In genomic region chr22:43094085-43094484, GRCh38 we compare ENCODE assay signal across 9 cellular contexts. TPM values are rescaled to one million over a fixed set of nuclear protein-coding genes. Genes with fewer than 3 reads are reported as not detected.
A peak's percentile ranks its signal among the peaks of the same experiment; 100 is the strongest.
DNase-seq lines count a peak whose midpoint lies in the region; ATAC-seq and TF ChIP-seq lines count a peak whose summit lies in the region.
"Had no signal": no experiment of that assay in that cellular context is flagged by ENCODE, and none has a peak within 500 bp of the region (broad histone marks: within the 10 kb centered on the region; RNA-seq: fewer than 3 reads in every experiment).

No MANE protein-coding gene starts in this region.

- no peaks in the 10 kb centered on the region for H3K79me2 ChIP-seq in Loucy (ENCODE audit: insufficient read depth, low read length)

- no peaks in the 10 kb centered on the region for H3K4me1 ChIP-seq in Loucy (ENCODE audit: insufficient read depth, low read length, poor library complexity, severe bottlenecking)
- peaks cover 0 to 7% (median 0%) of the 10 kb centered on the region in 4 donors for H3K4me1 ChIP-seq in right lobe of liver

- WGBS in right lobe of liver (ENCODE audit: insufficient coverage, low coverage, low lambda C conversion rate, missing lambda C conversion rate), result 26% methylated on average over 2 of the region's 7 CpGs

- H3K9me3 ChIP-seq in Loucy (ENCODE audit: insufficient read depth, low read depth, low read length) (no peaks in the 10 kb centered on the region; the same call in 1 of the 2 replicates), right lobe of liver (no peaks in the 10 kb centered on the region)

- H3K9me2 ChIP-seq in Loucy (replicated peaks; ENCODE audit: low read depth, low read length), result no peaks in the 10 kb centered on the region

- H3K9ac ChIP-seq in Loucy (ENCODE audit: low read depth, low read length, poor library complexity, severe bottlenecking), result no peak overlapping the region

- no peaks in the 10 kb centered on the region for H3F3A ChIP-seq in Loucy (ENCODE audit: low read depth)

- no peaks in the 10 kb centered on the region for H3K27me3 ChIP-seq in Loucy (ENCODE audit: insufficient read depth, low read length, poor library complexity, severe bottlenecking)
- no peaks in the 10 kb centered on the region for H3K27me3 ChIP-seq in right lobe of liver

- H3K27ac ChIP-seq in right lobe of liver, result no peak overlapping the region

- peak; percentile 22 for TF ChIP-seq CTCF in Loucy (conservative IDR thresholded peaks at IDR 0.05; ENCODE audit: low read length)
- TF ChIP-seq CTCF in right lobe of liver (IDR thresholded peaks at IDR 0.05), result peak in 1 of 4 donors; percentile 9

- no peak overlapping the region for H3K4me3 ChIP-seq in Loucy (ENCODE audit: low read length, poor library complexity, severe bottlenecking)
- H3K4me3 ChIP-seq in right lobe of liver, result no peak overlapping the region

- H2AFZ ChIP-seq in Loucy (ENCODE audit: low read length), result no peak overlapping the region

- TF ChIP-seq POLR2A in right lobe of liver (IDR thresholded peaks at IDR 0.05), result no peak

- H4K20me1 ChIP-seq in Loucy (ENCODE audit: insufficient read depth, low read length, poor library complexity, severe bottlenecking), result no peaks in the 10 kb centered on the region

- H3K36me3 ChIP-seq in Loucy (ENCODE audit: insufficient read depth, low read length), result no peaks in the 10 kb centered on the region
- H3K36me3 ChIP-seq in right lobe of liver, result no peaks in the 10 kb centered on the region

- peak in 2 of 4 donors; percentile 6 to 26 for ATAC-seq in right lobe of liver
- no peak for ATAC-seq in GM21360 (IDR thresholded peaks at IDR 0.05; ENCODE audit: unreplicated experiment)
- ATAC-seq in HG02623 (IDR thresholded peaks at IDR 0.05; ENCODE audit: unreplicated experiment), result no peak
- ATAC-seq in SK-N-SH treated with all-trans-retinoic acid at 6 μM for 48 hours, result no peak

- DNase-seq in EH (ENCODE audit: low read depth) (peak; percentile 58), T1000 (lab: John Stamatoyannopoulos, UW) (peak; percentile 68), right lobe of liver (peak; percentile 47 to 64 (median 54)), GOT3 (lab: John Stamatoyannopoulos, UW) (no peak)
- DNase-seq: activated CD4-positive, alpha-beta T cell treated with anti-CD3 and anti-CD28 coated beads for 48 hours had no signal

- H3K4me2 ChIP-seq in Loucy (ENCODE audit: low read depth, low read length, poor library complexity, severe bottlenecking), result no peak overlapping the region

- intact Hi-C loops in right lobe of liver (cut with DNase I), result no loop called here

TF ChIP-seq in SK-N-SH treated with all-trans-retinoic acid at 6 μM for 48 hours, 23 proteins besides CTCF, POLR2A, EP300 and RAD21:
- TF ChIP-seq, protein P1, sequence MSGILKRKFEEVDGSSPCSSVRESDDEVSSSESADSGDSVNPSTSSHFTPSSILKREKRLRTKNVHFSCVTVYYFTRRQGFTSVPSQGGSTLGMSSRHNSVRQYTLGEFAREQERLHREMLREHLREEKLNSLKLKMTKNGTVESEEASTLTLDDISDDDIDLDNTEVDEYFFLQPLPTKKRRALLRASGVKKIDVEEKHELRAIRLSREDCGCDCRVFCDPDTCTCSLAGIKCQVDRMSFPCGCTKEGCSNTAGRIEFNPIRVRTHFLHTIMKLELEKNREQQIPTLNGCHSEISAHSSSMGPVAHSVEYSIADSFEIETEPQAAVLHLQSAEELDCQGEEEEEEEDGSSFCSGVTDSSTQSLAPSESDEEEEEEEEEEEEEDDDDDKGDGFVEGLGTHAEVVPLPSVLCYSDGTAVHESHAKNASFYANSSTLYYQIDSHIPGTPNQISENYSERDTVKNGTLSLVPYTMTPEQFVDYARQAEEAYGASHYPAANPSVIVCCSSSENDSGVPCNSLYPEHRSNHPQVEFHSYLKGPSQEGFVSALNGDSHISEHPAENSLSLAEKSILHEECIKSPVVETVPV (CRISPR knock-in tag; IDR thresholded peaks at IDR 0.05), result no peak
- no peak for TF ChIP-seq ZNF565 (CRISPR knock-in tag; conservative IDR thresholded peaks at IDR 0.05; ENCODE audit: low read depth)
- no peak for TF ChIP-seq ARNTL (CRISPR knock-in tag; IDR thresholded peaks at IDR 0.05; ENCODE audit: borderline replicate concordance, low read depth)
- no peak for TF ChIP-seq GLIS3 (CRISPR knock-in tag; IDR thresholded peaks at IDR 0.05)
- TF ChIP-seq, protein P2, sequence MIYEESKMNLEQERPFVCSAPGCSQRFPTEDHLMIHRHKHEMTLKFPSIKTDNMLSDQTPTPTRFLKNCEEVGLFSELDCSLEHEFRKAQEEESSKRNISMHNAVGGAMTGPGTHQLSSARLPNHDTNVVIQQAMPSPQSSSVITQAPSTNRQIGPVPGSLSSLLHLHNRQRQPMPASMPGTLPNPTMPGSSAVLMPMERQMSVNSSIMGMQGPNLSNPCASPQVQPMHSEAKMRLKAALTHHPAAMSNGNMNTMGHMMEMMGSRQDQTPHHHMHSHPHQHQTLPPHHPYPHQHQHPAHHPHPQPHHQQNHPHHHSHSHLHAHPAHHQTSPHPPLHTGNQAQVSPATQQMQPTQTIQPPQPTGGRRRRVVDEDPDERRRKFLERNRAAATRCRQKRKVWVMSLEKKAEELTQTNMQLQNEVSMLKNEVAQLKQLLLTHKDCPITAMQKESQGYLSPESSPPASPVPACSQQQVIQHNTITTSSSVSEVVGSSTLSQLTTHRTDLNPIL (CRISPR knock-in tag; IDR thresholded peaks at IDR 0.05; ENCODE audit: low read depth), result no peak
- TF ChIP-seq OSR1 (CRISPR knock-in tag; IDR thresholded peaks at IDR 0.05), result no peak
- TF ChIP-seq, protein P3, sequence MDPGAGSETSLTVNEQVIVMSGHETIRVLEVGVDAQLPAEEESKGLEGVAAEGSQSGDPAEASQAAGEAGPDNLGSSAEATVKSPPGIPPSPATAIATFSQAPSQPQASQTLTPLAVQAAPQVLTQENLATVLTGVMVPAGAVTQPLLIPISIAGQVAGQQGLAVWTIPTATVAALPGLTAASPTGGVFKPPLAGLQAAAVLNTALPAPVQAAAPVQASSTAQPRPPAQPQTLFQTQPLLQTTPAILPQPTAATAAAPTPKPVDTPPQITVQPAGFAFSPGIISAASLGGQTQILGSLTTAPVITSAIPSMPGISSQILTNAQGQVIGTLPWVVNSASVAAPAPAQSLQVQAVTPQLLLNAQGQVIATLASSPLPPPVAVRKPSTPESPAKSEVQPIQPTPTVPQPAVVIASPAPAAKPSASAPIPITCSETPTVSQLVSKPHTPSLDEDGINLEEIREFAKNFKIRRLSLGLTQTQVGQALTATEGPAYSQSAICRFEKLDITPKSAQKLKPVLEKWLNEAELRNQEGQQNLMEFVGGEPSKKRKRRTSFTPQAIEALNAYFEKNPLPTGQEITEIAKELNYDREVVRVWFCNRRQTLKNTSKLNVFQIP (CRISPR knock-in tag; IDR thresholded peaks at IDR 0.05; ENCODE audit: borderline replicate concordance, low read depth), result no peak
- TF ChIP-seq TCF4 (CRISPR knock-in tag; IDR thresholded peaks at IDR 0.05; ENCODE audit: borderline replicate concordance), result no peak
- TF ChIP-seq ZNF8 (CRISPR knock-in tag; IDR thresholded peaks at IDR 0.05), result no peak
- no peak for TF ChIP-seq ESRRG (CRISPR knock-in tag; IDR thresholded peaks at IDR 0.05)
- TF ChIP-seq CSDC2 (CRISPR knock-in tag; IDR thresholded peaks at IDR 0.05), result no peak
- TF ChIP-seq TOX (CRISPR knock-in tag; IDR thresholded peaks at IDR 0.05; ENCODE audit: borderline replicate concordance), result no peak
- TF ChIP-seq RARB (CRISPR knock-in tag; IDR thresholded peaks at IDR 0.05), result no peak
- no peak for TF ChIP-seq BACH2 (CRISPR knock-in tag; IDR thresholded peaks at IDR 0.05; ENCODE audit: borderline replicate concordance)
- no peak for TF ChIP-seq ZFP30 (CRISPR knock-in tag; IDR thresholded peaks at IDR 0.05)
- TF ChIP-seq ZFP3 (CRISPR knock-in tag; IDR thresholded peaks at IDR 0.05), result no peak

RNA-seq across cellular contexts. Expression of gene TTLL1, which starts 4.9 kb away (rescaled TPM):
- 1 to 10 TPM in 4 of 6 experiments, under 1 TPM in 2; 0.97 to 2.0 (median 1.3) TPM for total RNA-seq in right lobe of liver

RNA-seq across cellular contexts. Expression of gene BIK, which starts 16.5 kb away (rescaled TPM):
- under 1 TPM in 5 of 6 experiments, not detected in 1; 0.22 to 0.42 (median 0.31) TPM for total RNA-seq in right lobe of liver

RNA-seq across cellular contexts. Expression of gene MCAT, which starts 49.1 kb away (rescaled TPM):
- 10 to 100 TPM in 4 of 6 experiments, 1 to 10 TPM in 2; 8.8 to 22.3 (median 11.4) TPM for total RNA-seq in right lobe of liver

RNA-seq across cellular contexts. Expression of gene TSPO, which starts 57.3 kb away (rescaled TPM):
- total RNA-seq in right lobe of liver, result 100 to 1,000 TPM in 2 of 6 experiments, 10 to 100 TPM in 4; 18.1 to 198 (median 31.9) TPM
